In genomic region chr7:16652255-16652583, GRCh38 we compare ENCODE assay signal across 27 cellular contexts. TPM values are rescaled to one million over a fixed set of nuclear protein-coding genes. Genes with fewer than 3 reads are reported as not detected.
DNase-seq lines count a peak whose midpoint lies in the region; ATAC-seq, FAIRE-seq and TF ChIP-seq lines count a peak whose summit lies in the region.
"Had no signal": no experiment of that assay in that cellular context is flagged by ENCODE, and none has a peak within 500 bp of the region (broad histone marks: within the 10 kb centered on the region; RNA-seq: fewer than 3 reads in every experiment).

No MANE protein-coding gene starts in this region.

- no peak overlapping the region for H2AFZ ChIP-seq in HepG2 (ENCODE audit: low read length)

- no peaks in the 10 kb centered on the region for H3K27me3 Mint-ChIP-seq in glutamatergic neuron (ENCODE audit: unreplicated experiment)
- H3K27me3 Mint-ChIP-seq: activated CD4-positive, alpha-beta T cell treated with anti-CD3 and anti-CD28 coated beads, Interleukin-2, amount 10 ng/mL, durations not matched to agents 7 days and 5 days had no signal

- TF ChIP-seq EP300 in HepG2 (IDR thresholded peaks at IDR 0.05; ENCODE audit: low read depth in 2 of 2, low read length in 2 of 2) = no peak
- TF ChIP-seq EP300 in HepG2 (CRISPR knock-in tag; IDR thresholded peaks at IDR 0.05; ENCODE audit: borderline replicate concordance) = no peak

- H3K36me3 Mint-ChIP-seq in glutamatergic neuron (ENCODE audit: unreplicated experiment) = no peaks in the 10 kb centered on the region

- no peak for TF ChIP-seq CTCF in C4-2B (conservative IDR thresholded peaks at IDR 0.05)
- TF ChIP-seq CTCF in RWPE2 (IDR thresholded peaks at IDR 0.05; ENCODE audit: poor library complexity, severe bottlenecking) = no peak
- TF ChIP-seq CTCF in HepG2 (CRISPR knock-in tag; IDR thresholded peaks at IDR 0.05) = no peak
- TF ChIP-seq CTCF in GM10248 (IDR thresholded peaks at IDR 0.05; ENCODE audit: control extremely low read depth, extremely low read depth, low read depth, missing control alignments) = no peak
- no peak for TF ChIP-seq CTCF in glutamatergic neuron (IDR thresholded peaks at IDR 0.05; ENCODE audit: partially characterized antibody, unreplicated experiment)

- H3K4me3 ChIP-seq in RWPE2 (ENCODE audit: severe bottlenecking) (no peak overlapping the region), HepG2 (replicated peaks in 1 of 3; ENCODE audit: insufficient read depth in 1 of 3, low read depth in 2 of 3, low read length in 3 of 3) (no peak overlapping the region)
- H3K4me3 ChIP-seq: mucosa of descending colon had no signal

- FAIRE-seq in HepG2 (lab: Jason Lieb, UNC) = no peak

- H3K4me3 Mint-ChIP-seq in glutamatergic neuron (ENCODE audit: unreplicated experiment) = no peak overlapping the region
- H3K4me3 Mint-ChIP-seq: activated T-cell treated with anti-CD3 and anti-CD28 coated beads, Interleukin-2, amount 50 U/mL, for 4 hours; nephron; stimulated activated effector memory CD8-positive, alpha-beta T cell treated with anti-CD3 and anti-CD28 coated beads, Interleukin-12 subunit alpha, Interleukin-12 subunit beta, amount 100 ng/mL, for 72 hours; T-helper 2 cell treated with Interferon-gamma antibody and Interleukin-4, amounts not matched to agents 5 μg/mL and 100 μg/mL, for 36 hours had no signal

- DNase-seq in RWPE2 (ENCODE audit: low spot score) (no peak), Right ventricle myocardium superior (no peak), HepG2 (ENCODE audit: low spot score) (no peak), NCI-H1092 treated with DMSO at 0.1 percent for 48 hours (lab: John Stamatoyannopoulos, UW) (no peak), GM10248 (ENCODE audit: extremely low spot score) (no peak), glutamatergic neuron (no peak)
- DNase-seq: ACHN; activated CD4-positive, alpha-beta T cell treated with anti-CD3 and anti-CD28 coated beads, Interleukin-2, amount 10 ng/mL, durations not matched to agents 7 days and 5 days; activated gamma-delta T cell treated with Interleukin-2 at 50 U/mL for 16 hours; activated T-cell treated with anti-CD3 and anti-CD28 coated beads, Interleukin-2, amount 50 U/mL, for 4 hours; BE2C; GDM1; Kasumi-1; mucosa of descending colon; NCI-H1694; NCI-H524; NK-92 treated with Interleukin-12 subunit alpha and Interleukin-12 subunit beta, amount 100 ng/mL, for 24 hours; retina; stimulated activated CD4-positive, alpha-beta T cell treated with anti-CD3 and anti-CD28 coated beads, Interleukin-12 subunit alpha, Interleukin-12 subunit beta, amount 100 ng/mL, for 4 hours; stimulated activated CD4-positive, alpha-beta T cell treated with anti-CD3 and anti-CD28 coated beads, Interleukin-4, amount 100 ng/mL, for 1 hour; substantia nigra had no signal

- CTCF ChIA-PET in HepG2 (lab: Yijun Ruan, JAX; ENCODE audit: low intra/inter-chr PET ratio, low total read pairs) (no interaction called here), GM10248 (lab: Yijun Ruan, JAX) (interaction anchor here (1.0 to 1.6 kb wide), 4 partner anchors 10 to 19 kb away, joined by 3 to 5 read pairs (median 3); no protein-coding TSS in a partner anchor)

- 86% methylated on average over 7 of the region's 7 CpGs for WGBS in HepG2 (ENCODE audit: low lambda C conversion rate)

- in situ Hi-C loops in HepG2 (cut with HindIII; ENCODE audit: extremely low pct_ligation_motif_present, low pct_unique_long_range_greater_than_20kb) = no loop called here

- peak overlapping the region; percentile 45 for H3K27ac ChIP-seq in C4-2B
- peak overlapping the region; percentile 54 for H3K27ac ChIP-seq in RWPE2 (ENCODE audit: poor library complexity, severe bottlenecking)
- H3K27ac ChIP-seq in HepG2 (ENCODE audit: extremely low read length, insufficient read depth, low read length) = no peak overlapping the region

- no peak overlapping the region for H3K27ac Mint-ChIP-seq in glutamatergic neuron (ENCODE audit: unreplicated experiment)
- H3K27ac Mint-ChIP-seq: activated CD4-positive, alpha-beta T cell treated with anti-CD3 and anti-CD28 coated beads, Interleukin-2, amount 10 ng/mL, durations not matched to agents 7 days and 5 days; nephron; stimulated activated effector memory CD8-positive, alpha-beta T cell treated with anti-CD3 and anti-CD28 coated beads, Interleukin-12 subunit alpha, Interleukin-12 subunit beta, amount 100 ng/mL, for 72 hours; T-helper 2 cell treated with Interferon-gamma antibody and Interleukin-4, amounts not matched to agents 5 μg/mL and 100 μg/mL, for 36 hours had no signal

- POLR2A ChIA-PET in HepG2 (lab: Yijun Ruan, JAX) (no interaction called here), GM10248 (lab: Yijun Ruan, JAX) (no interaction called here)

- H3K9ac ChIP-seq in HepG2 (ENCODE audit: insufficient read depth, low read depth, low read length) = no peak overlapping the region

- H3K9me3 ChIP-seq in RWPE2 (ENCODE audit: severe bottlenecking) = no peaks in the 10 kb centered on the region
- H3K9me3 ChIP-seq in HepG2 (ENCODE audit: low read length) = no peaks in the 10 kb centered on the region
- H3K9me3 ChIP-seq: BE2C, mucosa of descending colon had no signal

- TF ChIP-seq RAD21 in HepG2 (CRISPR knock-in tag; IDR thresholded peaks at IDR 0.05) = no peak

- no peaks in the 10 kb centered on the region; the same call in 1 of the 2 replicates for H3K36me3 ChIP-seq in RWPE2 (ENCODE audit: low read depth)
- no peaks in the 10 kb centered on the region for H3K36me3 ChIP-seq in HepG2 (replicated peaks in 1 of 2; ENCODE audit: control insufficient read depth in 1 of 2, insufficient read depth in 2 of 2, low read length in 2 of 2)

- peaks cover 64% of the 10 kb centered on the region for H3K4me1 ChIP-seq in RWPE2 (ENCODE audit: insufficient read depth, poor library complexity, severe bottlenecking)
- H3K4me1 ChIP-seq in HepG2 (ENCODE audit: insufficient read depth, low read length) = peaks cover 54% of the 10 kb centered on the region

- ATAC-seq in RWPE2 (ENCODE audit: low read depth) = no peak
- peak; percentile 75 for ATAC-seq in Right ventricle myocardium superior (ENCODE audit: poor library complexity)
- ATAC-seq in HepG2 = no peak
- no peak for ATAC-seq in GM19467 (IDR thresholded peaks at IDR 0.05; ENCODE audit: unreplicated experiment)
- ATAC-seq: activated T-cell treated with anti-CD3 and anti-CD28 coated beads, Interleukin-2, amount 50 U/mL, for 4 hours; PC-3; stimulated activated effector memory CD8-positive, alpha-beta T cell treated with anti-CD3 and anti-CD28 coated beads, Interleukin-12 subunit alpha, Interleukin-12 subunit beta, amount 100 ng/mL, for 72 hours had no signal

- no peak for TF ChIP-seq POLR2A in HepG2 (IDR thresholded peaks at IDR 0.05; ENCODE audit: insufficient read depth in 1 of 2, low read depth in 2 of 2, low read length in 2 of 2)

- H3K4me1 Mint-ChIP-seq in glutamatergic neuron (ENCODE audit: low read depth, unreplicated experiment) = peaks cover 35% of the 10 kb centered on the region

- H3K27me3 ChIP-seq in RWPE2 (ENCODE audit: insufficient read depth, poor library complexity, severe bottlenecking) (no peaks in the 10 kb centered on the region), HepG2 (ENCODE audit: control insufficient read depth in 1 of 2, insufficient read depth in 2 of 2, low read length in 2 of 2) (no peaks in the 10 kb centered on the region)
- H3K27me3 ChIP-seq: BE2C had no signal

- BruUV-seq in HepG2 (replicated peaks; lab: Mats Ljungman, UMichigan) = no TSS peak

- no peak overlapping the region for H3K4me2 ChIP-seq in HepG2 (ENCODE audit: low read depth, low read length)

- intact Hi-C loops in Right ventricle myocardium superior (cut with DNase I) = no loop called here
- intact Hi-C loops in HepG2 (cut with micrococcal nuclease; ENCODE audit: unreplicated experiment) = no loop called here

- H3K9me3 Mint-ChIP-seq in glutamatergic neuron (ENCODE audit: unreplicated experiment) = no peaks in the 10 kb centered on the region
- H3K9me3 Mint-ChIP-seq: activated CD4-positive, alpha-beta T cell treated with anti-CD3 and anti-CD28 coated beads, Interleukin-2, amount 10 ng/mL, durations not matched to agents 7 days and 5 days; activated T-cell treated with anti-CD3 and anti-CD28 coated beads, Interleukin-2, amount 50 U/mL, for 4 hours; nephron; stimulated activated effector memory CD8-positive, alpha-beta T cell treated with anti-CD3 and anti-CD28 coated beads, Interleukin-12 subunit alpha, Interleukin-12 subunit beta, amount 100 ng/mL, for 72 hours; T-helper 2 cell treated with Interferon-gamma antibody and Interleukin-4, amounts not matched to agents 5 μg/mL and 100 μg/mL, for 36 hours had no signal

- peaks cover 95% of the 10 kb centered on the region for H3K79me2 ChIP-seq in HepG2 (ENCODE audit: insufficient read depth, low read length)

- peaks cover 26% of the 10 kb centered on the region for H4K20me1 ChIP-seq in HepG2 (ENCODE audit: insufficient read depth, low read length)

RNA-seq across cellular contexts. Expression of gene BZW2, which starts 6.2 kb away (rescaled TPM):
- total RNA-seq in Right ventricle myocardium superior = 359 TPM
- 95.2 and 111 TPM in 2 replicates for total RNA-seq in HepG2 (2016; rRNA removed; fragmentation: Illumina TruSeq; extraction: Trizol)
- 24.6 and 26.3 TPM in 2 replicates for total RNA-seq in HepG2 (2016; cell fraction: cytosol; rRNA removed; fragmentation: Illumina TruSeq; extraction: Trizol; ENCODE audit: low read depth)
- total RNA-seq in HepG2 (2016; cell fraction: insoluble cytoplasmic fraction; rRNA removed; fragmentation: Illumina TruSeq; extraction: Trizol) = 91.8 and 119 TPM in 2 replicates
- 43.6 and 54.1 TPM in 2 replicates for total RNA-seq in HepG2 (2016; cell fraction: membrane; rRNA removed; fragmentation: Illumina TruSeq; extraction: Trizol)
- total RNA-seq in HepG2 (2016; cell fraction: nucleus; rRNA removed; fragmentation: Illumina TruSeq; extraction: Trizol) = 59.6 and 61.1 TPM in 2 replicates
- 18.9 and 21.8 TPM in 2 replicates for polyA plus RNA-seq in HepG2 (2011; rRNA removed)
- polyA plus RNA-seq in HepG2 (2011; cell fraction: cytosol; rRNA removed) = 15.7 and 20.2 TPM in 2 replicates
- 10.2 and 13.5 TPM in 2 replicates for polyA plus RNA-seq in HepG2 (2011; cell fraction: nucleus; rRNA removed)
- 41.3 and 44.8 TPM in 2 replicates for polyA plus RNA-seq in HepG2 (2012)
- polyA plus RNA-seq in HepG2 (2016; cell fraction: cytosol; fragmentation: Illumina TruSeq; extraction: Trizol; ENCODE audit: low read depth) = 18.9 and 19.3 TPM in 2 replicates
- 110 and 116 TPM in 2 replicates for polyA plus RNA-seq in HepG2 (2016; cell fraction: insoluble cytoplasmic fraction; fragmentation: Illumina TruSeq; extraction: Trizol; ENCODE audit: low read depth)
- polyA plus RNA-seq in HepG2 (2016; cell fraction: membrane; fragmentation: Illumina TruSeq; extraction: Trizol; ENCODE audit: low read depth) = 35.7 and 40.4 TPM in 2 replicates
- polyA plus RNA-seq in HepG2 (2016; cell fraction: nucleus; fragmentation: Illumina TruSeq; extraction: Trizol; ENCODE audit: insufficient read depth, low read depth) = 70.6 and 75.4 TPM in 2 replicates
- 13.7 and 46.5 TPM in 2 replicates for polyA minus RNA-seq in HepG2 (2011; rRNA and poly(A)+ RNA removed; ENCODE audit: low replicate concordance)
- polyA minus RNA-seq in HepG2 (2011; cell fraction: cytosol; rRNA and poly(A)+ RNA removed) = 18.9 and 20.9 TPM in 2 replicates
- polyA minus RNA-seq in HepG2 (2011; cell fraction: nucleus; rRNA and poly(A)+ RNA removed) = 16.3 and 16.4 TPM in 2 replicates
- 86.7 TPM for total RNA-seq in glutamatergic neuron (ENCODE audit: unreplicated experiment)

RNA-seq across cellular contexts. Expression of gene ANKMY2, which starts 6.7 kb away (rescaled TPM):
- total RNA-seq in Right ventricle myocardium superior (21.5 TPM), HepG2 (2016; rRNA removed; fragmentation: Illumina TruSeq; extraction: Trizol) (21.6 and 32.0 TPM in 2 replicates), glutamatergic neuron (ENCODE audit: unreplicated experiment) (9.4 TPM)
- total RNA-seq in HepG2 (2016; cell fraction: cytosol; rRNA removed; fragmentation: Illumina TruSeq; extraction: Trizol; ENCODE audit: low read depth) = 3.9 and 4.5 TPM in 2 replicates
- 24.4 and 33.4 TPM in 2 replicates for total RNA-seq in HepG2 (2016; cell fraction: insoluble cytoplasmic fraction; rRNA removed; fragmentation: Illumina TruSeq; extraction: Trizol)
- 7.4 and 9.7 TPM in 2 replicates for total RNA-seq in HepG2 (2016; cell fraction: membrane; rRNA removed; fragmentation: Illumina TruSeq; extraction: Trizol)
- 21.8 and 22.0 TPM in 2 replicates for total RNA-seq in HepG2 (2016; cell fraction: nucleus; rRNA removed; fragmentation: Illumina TruSeq; extraction: Trizol)
- 11.1 and 12.2 TPM in 2 replicates for polyA plus RNA-seq in HepG2 (2011; rRNA removed)
- polyA plus RNA-seq in HepG2 (2011; cell fraction: cytosol; rRNA removed) = 6.9 and 9.6 TPM in 2 replicates
- 15.2 and 29.4 TPM in 2 replicates for polyA plus RNA-seq in HepG2 (2011; cell fraction: nucleus; rRNA removed)
- polyA plus RNA-seq in HepG2 (2012) = 8.1 and 11.2 TPM in 2 replicates
- 2.0 and 2.3 TPM in 2 replicates for polyA plus RNA-seq in HepG2 (2016; cell fraction: cytosol; fragmentation: Illumina TruSeq; extraction: Trizol; ENCODE audit: low read depth)
- polyA plus RNA-seq in HepG2 (2016; cell fraction: insoluble cytoplasmic fraction; fragmentation: Illumina TruSeq; extraction: Trizol; ENCODE audit: low read depth) = 24.1 and 25.7 TPM in 2 replicates
- 3.7 and 4.4 TPM in 2 replicates for polyA plus RNA-seq in HepG2 (2016; cell fraction: membrane; fragmentation: Illumina TruSeq; extraction: Trizol; ENCODE audit: low read depth)
- 21.6 and 21.7 TPM in 2 replicates for polyA plus RNA-seq in HepG2 (2016; cell fraction: nucleus; fragmentation: Illumina TruSeq; extraction: Trizol; ENCODE audit: insufficient read depth, low read depth)
- polyA minus RNA-seq in HepG2 (2011; rRNA and poly(A)+ RNA removed; ENCODE audit: low replicate concordance) = 5.6 and 11.4 TPM in 2 replicates
- polyA minus RNA-seq in HepG2 (2011; cell fraction: cytosol; rRNA and poly(A)+ RNA removed) = 5.4 and 6.8 TPM in 2 replicates
- 25.9 and 29.4 TPM in 2 replicates for polyA minus RNA-seq in HepG2 (2011; cell fraction: nucleus; rRNA and poly(A)+ RNA removed)
